In genomic region chr11:67728191-67728590, GRCh38 we compare ENCODE assay signal across 14 cellular contexts. TPM values are rescaled to one million over a fixed set of nuclear protein-coding genes. Genes with fewer than 3 reads are reported as not detected.
"Had no signal": no experiment of that assay in that cellular context is flagged by ENCODE, and none has a peak within 500 bp of the region (broad histone marks: within the 10 kb centered on the region; RNA-seq: fewer than 3 reads in every experiment).

No MANE protein-coding gene starts in this region.

RNA-seq across cellular contexts. Expression of gene ALDH3B2, which starts 53.8 kb away (rescaled TPM):
- total RNA-seq: activated CD4-positive, alpha-beta memory T cell treated with anti-CD3 and anti-CD28 coated beads, Interleukin-2, amount 10 ng/mL, durations not matched to agents 7 days and 5 days; activated naive CD4-positive, alpha-beta T cell treated with anti-CD3 and anti-CD28 coated beads for 36 hours; activated T-cell treated with anti-CD3 and anti-CD28 coated beads, Interleukin-2, amount 50 U/mL, for 72 hours; cardiac muscle cell; cerebellum; fibroblast of lung; glomerular endothelial cell; left ventricle myocardium superior; mononuclear cell; osteoblast; posterior vena cava; sigmoid colon had no signal
- polyA plus RNA-seq: cardiac muscle cell, fibroblast of lung, immature natural killer cell, neural cell had no signal
